In genomic region chr11:638616-639323, GRCh38 we compare ENCODE assay signal across 12 cellular contexts. TPM values are rescaled to one million over a fixed set of nuclear protein-coding genes. Genes with fewer than 3 reads are reported as not detected.
DNase-seq lines count a peak whose midpoint lies in the region; ATAC-seq and TF ChIP-seq lines count a peak whose summit lies in the region.
"Had no signal": no experiment of that assay in that cellular context is flagged by ENCODE, and none has a peak within 500 bp of the region (broad histone marks: within the 10 kb centered on the region; RNA-seq: fewer than 3 reads in every experiment).

No MANE protein-coding gene starts in this region.

- H3K4me1 Mint-ChIP-seq in endodermal cell, result peaks cover 9% of the 10 kb centered on the region
- peaks cover 16% of the 10 kb centered on the region for H3K4me1 Mint-ChIP-seq in neural crest cell
- no peaks in the 10 kb centered on the region for H3K4me1 Mint-ChIP-seq in T-helper 2 cell treated with Interferon-gamma antibody and Interleukin-4, amounts not matched to agents 5 μg/mL and 100 μg/mL, for 36 hours (ENCODE audit: low read depth)

- H3K36me3 Mint-ChIP-seq in endodermal cell (ENCODE audit: low read depth), result peaks cover 4% of the 10 kb centered on the region
- H3K36me3 Mint-ChIP-seq in neural crest cell (ENCODE audit: low read depth), result no peaks in the 10 kb centered on the region
- H3K36me3 Mint-ChIP-seq in T-helper 2 cell treated with Interferon-gamma antibody and Interleukin-4, amounts not matched to agents 5 μg/mL and 100 μg/mL, for 36 hours (ENCODE audit: low read depth), result peaks cover 2% of the 10 kb centered on the region
- H3K36me3 Mint-ChIP-seq: activated CD8-positive, alpha-beta memory T cell treated with anti-CD3 and anti-CD28 coated beads, Interleukin-2, amount 10 ng/mL, durations not matched to agents 7 days and 5 days had no signal

- H3K27me3 ChIP-seq in endodermal cell (ENCODE audit: control insufficient read depth, insufficient read depth, low read length, poor library complexity, severe bottlenecking), result peaks cover 57% of the 10 kb centered on the region

- H3K9me3 Mint-ChIP-seq in endodermal cell (no peaks in the 10 kb centered on the region), neural crest cell (no peaks in the 10 kb centered on the region)
- no peaks in the 10 kb centered on the region for H3K9me3 Mint-ChIP-seq in T-helper 2 cell treated with Interferon-gamma antibody and Interleukin-4, amounts not matched to agents 5 μg/mL and 100 μg/mL, for 36 hours

- no peak for TF ChIP-seq CTCF in endodermal cell (conservative IDR thresholded peaks at IDR 0.05)
- no peak for TF ChIP-seq CTCF in neural crest cell (conservative IDR thresholded peaks at IDR 0.05)
- TF ChIP-seq CTCF in omental fat pad (IDR thresholded peaks at IDR 0.05), result no peak

- peaks cover 3% of the 10 kb centered on the region for H3K4me1 ChIP-seq in endodermal cell (ENCODE audit: control insufficient read depth, insufficient read depth, low read length)

- peaks cover 63% of the 10 kb centered on the region for H3K27me3 Mint-ChIP-seq in endodermal cell (ENCODE audit: insufficient read depth)
- peaks cover 66% of the 10 kb centered on the region for H3K27me3 Mint-ChIP-seq in neural crest cell (ENCODE audit: low read depth)
- peaks cover 35% of the 10 kb centered on the region for H3K27me3 Mint-ChIP-seq in T-helper 2 cell treated with Interferon-gamma antibody and Interleukin-4, amounts not matched to agents 5 μg/mL and 100 μg/mL, for 36 hours (ENCODE audit: low read depth)

- H3K27ac Mint-ChIP-seq in endodermal cell (peak overlapping the region; percentile 85), neural crest cell (ENCODE audit: unreplicated experiment) (no peak overlapping the region)
- no peak overlapping the region for H3K27ac Mint-ChIP-seq in T-helper 2 cell treated with Interferon-gamma antibody and Interleukin-4, amounts not matched to agents 5 μg/mL and 100 μg/mL, for 36 hours
- H3K27ac Mint-ChIP-seq: activated CD8-positive, alpha-beta memory T cell treated with anti-CD3 and anti-CD28 coated beads, Interleukin-2, amount 10 ng/mL, durations not matched to agents 7 days and 5 days had no signal

- no peaks in the 10 kb centered on the region for H3K9me3 ChIP-seq in endodermal cell (ENCODE audit: control insufficient read depth, low read length)
- H3K9me3 ChIP-seq: right atrium auricular region had no signal

- peak overlapping the region; percentile 68 for H3K27ac ChIP-seq in endodermal cell (ENCODE audit: low read depth, low read length)
- H3K27ac ChIP-seq: right atrium auricular region had no signal

- ATAC-seq in left colon (no peak), omental fat pad (ENCODE audit: low FRiP score) (no peak)
- ATAC-seq: activated CD8-positive, alpha-beta memory T cell treated with anti-CD3 and anti-CD28 coated beads, Interleukin-2, amount 10 ng/mL, durations not matched to agents 7 days and 5 days had no signal

- peak overlapping the region; percentile 45 for H3K4me3 Mint-ChIP-seq in endodermal cell
- peak overlapping the region; percentile 79 for H3K4me3 Mint-ChIP-seq in neural crest cell
- H3K4me3 Mint-ChIP-seq in T-helper 2 cell treated with Interferon-gamma antibody and Interleukin-4, amounts not matched to agents 5 μg/mL and 100 μg/mL, for 36 hours, result no peak overlapping the region
- H3K4me3 Mint-ChIP-seq: activated CD8-positive, alpha-beta memory T cell treated with anti-CD3 and anti-CD28 coated beads, Interleukin-2, amount 10 ng/mL, durations not matched to agents 7 days and 5 days had no signal

- H3K9ac ChIP-seq in endodermal cell (ENCODE audit: extremely low read depth, low read length, poor library complexity, severe bottlenecking), result peak overlapping the region; percentile 39

- H3K36me3 ChIP-seq in endodermal cell (ENCODE audit: control insufficient read depth, insufficient read depth, low read length), result no peaks in the 10 kb centered on the region

- 8 to 11% methylated on average over 13 to 26 of the region's 27 CpGs for WGBS in endodermal cell (ENCODE audit: insufficient coverage in 1 of 2, insufficient read length in 1 of 2), 2 experiments

- intact Hi-C loops in left colon (cut with DNase I, micrococcal nuclease), result no loop called here

- DNase-seq in D341Med (ENCODE audit: low spot score) (peak; percentile 54), NCI-H69 (lab: John Stamatoyannopoulos, UW) (peak; percentile 69), endodermal cell (peak; percentile 87), neural crest cell (ENCODE audit: low read depth, low spot score) (no peak), left colon (no peak), omental fat pad (ENCODE audit: low spot score) (no peak)
- DNase-seq in T-helper 2 cell treated with Interferon-gamma antibody and Interleukin-4, amounts not matched to agents 5 μg/mL and 100 μg/mL, for 36 hours (ENCODE audit: low spot score), result no peak
- DNase-seq: activated CD8-positive, alpha-beta memory T cell treated with anti-CD3 and anti-CD28 coated beads, Interleukin-2, amount 10 ng/mL, durations not matched to agents 7 days and 5 days; aorta; NCI-H1694; NCI-H526 treated with DMSO at 0.1 percent for 48 hours had no signal

- no peak overlapping the region for H3K4me3 ChIP-seq in endodermal cell (ENCODE audit: low read length)
- H3K4me3 ChIP-seq: right atrium auricular region had no signal

RNA-seq across cellular contexts. Expression of gene DRD4, which starts 1.7 kb away (rescaled TPM):
- total RNA-seq in endodermal cell (1 to 10 TPM; 1.8 to 2.7 TPM), neural crest cell (0.30 and 0.63 TPM in 2 replicates), left colon (1 to 10 TPM; 1.3 to 1.9 TPM), omental fat pad (under 1 TPM in 1 of 4 donors, not detected in 3; 0.50 TPM)
- 2.9 TPM for polyA plus RNA-seq in endodermal cell (2013, experiment 1 of 2)
- polyA plus RNA-seq in endodermal cell (2013, experiment 2 of 2), result 2.5 TPM
- total RNA-seq: right atrium auricular region had no signal

RNA-seq across cellular contexts. Expression of gene SCT, which starts 11.8 kb away (rescaled TPM):
- total RNA-seq in endodermal cell (1 to 10 TPM; 3.9 to 6.1 TPM), neural crest cell (not detected in 2 replicates), left colon (1 to 10 TPM in 1 of 2 donors, not detected in 1; 2.7 TPM), omental fat pad (not detected)
- polyA plus RNA-seq in endodermal cell (2013, experiment 1 of 2), result not detected
- polyA plus RNA-seq in endodermal cell (2013, experiment 2 of 2), result not detected
- total RNA-seq: activated CD8-positive, alpha-beta memory T cell treated with anti-CD3 and anti-CD28 coated beads, Interleukin-2, amount 10 ng/mL, durations not matched to agents 7 days and 5 days; aorta; right atrium auricular region had no signal
- polyA plus RNA-seq: aorta had no signal

RNA-seq across cellular contexts. Expression of gene CDHR5, which starts 14.0 kb away (rescaled TPM):
- total RNA-seq in endodermal cell (under 1 TPM; 0.13 to 0.27 TPM), neural crest cell (not detected in 2 replicates), left colon (100 to 1,000 TPM; 359 to 611 TPM), omental fat pad (not detected)
- not detected for polyA plus RNA-seq in endodermal cell (2013, experiment 1 of 2)
- polyA plus RNA-seq in endodermal cell (2013, experiment 2 of 2), result not detected
- total RNA-seq: activated CD8-positive, alpha-beta memory T cell treated with anti-CD3 and anti-CD28 coated beads, Interleukin-2, amount 10 ng/mL, durations not matched to agents 7 days and 5 days; aorta; right atrium auricular region had no signal

RNA-seq across cellular contexts. Expression of gene IRF7, which starts 23.0 kb away (rescaled TPM):
- total RNA-seq in endodermal cell (10 to 100 TPM in 1 of 2 donors, 1 to 10 TPM in 1; 9.3 to 16.8 TPM), neural crest cell (10.2 and 11.4 TPM in 2 replicates), left colon (10 to 100 TPM; 29.9 to 36.4 TPM), omental fat pad (10 to 100 TPM; 15.4 to 56.8 (median 35.6) TPM)
- 12.8 TPM for polyA plus RNA-seq in endodermal cell (2013, experiment 1 of 2)
- 12.0 TPM for polyA plus RNA-seq in endodermal cell (2013, experiment 2 of 2)

RNA-seq across cellular contexts. Expression of gene DEAF1, which starts 56.3 kb away (rescaled TPM):
- total RNA-seq in endodermal cell (10 to 100 TPM; 44.1 to 51.9 TPM), neural crest cell (60.9 and 67.0 TPM in 2 replicates), left colon (10 to 100 TPM; 24.1 to 27.1 TPM), omental fat pad (10 to 100 TPM; 20.3 to 29.0 (median 23.0) TPM)
- 53.7 TPM for polyA plus RNA-seq in endodermal cell (2013, experiment 1 of 2)
- 48.4 TPM for polyA plus RNA-seq in endodermal cell (2013, experiment 2 of 2)

Comparison
In these comparisons a context has a peak if more than half of its experiments do, and no peak if none do; other contexts are left out.
1. DNase-seq: peak in D341Med (single experiment), NCI-H69 (single experiment) and endodermal cell (single experiment); none in neural crest cell (single experiment), T-helper 2 cell treated with Interferon-gamma antibody and Interleukin-4, amounts not matched to agents 5 μg/mL and 100 μg/mL, for 36 hours (single experiment), left colon (0 of 2) and omental fat pad (single experiment).
2. RNA of gene CDHR5, which starts 14.0 kb away (total RNA-seq): 359 to 611 TPM in left colon; 0.13 to 0.27 TPM in endodermal cell, not detected in neural crest cell and not detected in omental fat pad; every median in the first group is over 100 times any median in the second.